In the genomic region with DNA sequence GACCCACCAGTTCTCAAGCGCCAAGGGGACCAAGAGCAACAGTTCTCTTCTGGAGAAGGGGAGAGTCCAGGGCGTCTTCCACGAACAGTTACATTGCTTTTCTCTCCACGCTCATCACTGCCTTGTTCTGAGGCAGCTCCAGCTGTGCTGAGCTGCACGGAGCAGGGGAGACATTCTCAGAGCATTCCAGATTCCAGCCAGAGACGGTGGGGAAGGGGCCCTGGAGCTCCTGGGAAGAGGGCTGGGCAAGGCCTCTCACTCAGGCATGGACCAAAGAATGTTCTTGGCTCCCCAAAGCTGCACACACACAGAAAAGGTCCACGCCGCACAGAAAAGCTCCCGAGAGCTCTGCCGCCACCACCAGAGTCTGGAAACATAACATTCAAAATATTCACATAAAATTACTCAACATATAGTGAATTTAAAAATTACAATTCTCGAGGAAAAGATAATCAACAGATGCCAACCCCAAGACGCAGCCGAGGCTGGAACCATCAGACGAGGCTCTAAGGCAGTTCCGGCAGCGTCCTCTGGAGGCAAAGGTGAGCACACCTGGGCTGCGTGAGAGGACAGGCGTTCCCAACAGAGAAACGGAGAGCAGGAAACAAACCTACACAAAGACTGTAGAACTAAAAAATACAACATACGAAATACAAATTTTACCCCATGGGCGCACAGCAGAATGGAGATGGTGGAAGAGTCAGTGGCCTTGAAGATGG, we compare ENCODE assay signal across 12 cellular contexts. TPM values are rescaled to one million over a fixed set of nuclear protein-coding genes. Genes with fewer than 3 reads are reported as not detected.
DNase-seq lines count a peak whose midpoint lies in the region; ATAC-seq and TF ChIP-seq lines count a peak whose summit lies in the region.
"Had no signal": no experiment of that assay in that cellular context is flagged by ENCODE, and none has a peak within 500 bp of the region (broad histone marks: within the 10 kb centered on the region; RNA-seq: fewer than 3 reads in every experiment).

No MANE protein-coding gene starts in this region.

- peaks cover 16% of the 10 kb centered on the region for H3K36me3 Mint-ChIP-seq in Caco-2 (ENCODE audit: insufficient read depth, unreplicated experiment)

- H3K9me3 Mint-ChIP-seq in Caco-2 (ENCODE audit: unreplicated experiment), result no peaks in the 10 kb centered on the region
- H3K9me3 Mint-ChIP-seq in stimulated activated naive CD8-positive, alpha-beta T cell treated with anti-CD3 and anti-CD28 coated beads, Interleukin-15, amount 100 ng/mL, for 72 hours, result no peaks in the 10 kb centered on the region
- H3K9me3 Mint-ChIP-seq: T-helper 1 cell treated with Interleukin-12 subunit alpha and Interleukin-12 subunit beta and Interleukin-4 antibody, amounts not matched to agents 30 μg/mL and 1 μg/mL, for 36 hours had no signal

- H3K9me2 ChIP-seq in HCT116 (ENCODE audit: insufficient read depth), result no peaks in the 10 kb centered on the region

- H3K4me2 ChIP-seq in HCT116 (ENCODE audit: low read length), result peak overlapping the region; percentile 57

- DNase-seq in Caco-2, result peak in 1 of 2 experiments; percentile 36
- no peak for DNase-seq in HCT116 (ENCODE audit: low read depth, low spot score)
- peak; percentile 75 for DNase-seq in WERI-Rb-1
- DNase-seq in left lung, result no peak
- DNase-seq in stimulated activated naive CD8-positive, alpha-beta T cell treated with anti-CD3 and anti-CD28 coated beads, Interleukin-15, amount 100 ng/mL, for 72 hours, result no peak
- DNase-seq in NCI-H446 (lab: John Stamatoyannopoulos, UW), result no peak
- DNase-seq in GM20000 (ENCODE audit: low spot score), result no peak
- no peak for DNase-seq in Right ventricle myocardium inferior (ENCODE audit: missing footprints)
- DNase-seq: left ventricle myocardium inferior; stimulated activated CD4-positive, alpha-beta T cell treated with anti-CD3 and anti-CD28 coated beads, Interleukin-4, amount 100 ng/mL, for 4 hours had no signal

- peak; percentile 65 for TF ChIP-seq RAD21 in HCT116 (IDR thresholded peaks at IDR 0.05; ENCODE audit: low read depth)

- H3K27me3 ChIP-seq in Caco-2 (replicated peaks; ENCODE audit: control insufficient read depth, insufficient read depth, low read length) (no peaks in the 10 kb centered on the region), HCT116 (ENCODE audit: insufficient read depth, low read length) (no peaks in the 10 kb centered on the region), WERI-Rb-1 (ENCODE audit: insufficient read depth, low read depth, severe bottlenecking) (no peaks in the 10 kb centered on the region), left lung (peaks cover 0 to 13% of the 10 kb centered on the region in 2 donors)

- H3K27ac ChIP-seq in HCT116 (ENCODE audit: low read depth, low read length) (peak overlapping the region; percentile 6; the same call in 1 of the 2 replicates), WERI-Rb-1 (no peak overlapping the region), left lung (no peak overlapping the region)
- H3K27ac ChIP-seq: left ventricle myocardium inferior had no signal

- RAD21 ChIA-PET in HCT116 (lab: Charles Lee; ENCODE audit: low non-redundant PET in 1 of 2, low total read pairs in 2 of 2, uncharacterized antibody in 2 of 2, unreplicated experiment in 2 of 2), result no interaction called here

- H3K79me2 ChIP-seq in HCT116 (ENCODE audit: insufficient read depth, low read length), result no peaks in the 10 kb centered on the region

- H3K4me1 ChIP-seq in Caco-2 (peaks cover 7% of the 10 kb centered on the region), HCT116 (ENCODE audit: control insufficient read depth in 1 of 2, insufficient read depth in 2 of 2, low read length in 2 of 2) (peaks cover 5 to 15% of the 10 kb centered on the region in 2 experiments; a peak in 3 of 4 replicates), left lung (no peaks in the 10 kb centered on the region)

- BruUV-seq in Caco-2 (replicated peaks; lab: Mats Ljungman, UMichigan), result no TSS peak
- BruUV-seq in HCT116 (replicated peaks; lab: Mats Ljungman, UMichigan), result no TSS peak

- H3K9me3 ChIP-seq in Caco-2 (no peaks in the 10 kb centered on the region), HCT116 (ENCODE audit: control insufficient read depth in 1 of 2, insufficient read depth in 1 of 2, low read depth in 1 of 2, low read length in 2 of 2) (no peaks in the 10 kb centered on the region), WERI-Rb-1 (ENCODE audit: severe bottlenecking) (peaks cover 5% of the 10 kb centered on the region), left lung (no peaks in the 10 kb centered on the region)
- H3K9me3 ChIP-seq: left ventricle myocardium inferior had no signal

- intact Hi-C loops in Caco-2 (cut with micrococcal nuclease; ENCODE audit: unreplicated experiment), result no loop called here
- intact Hi-C loops in HCT116 (cut with micrococcal nuclease), result no loop called here
- intact Hi-C loops in left lung (cut with DNase I), result no loop called here
- intact Hi-C loops in Right ventricle myocardium inferior (cut with DNase I), result no loop called here

- H2AFZ ChIP-seq in HCT116 (ENCODE audit: low read depth, low read length, poor library complexity, severe bottlenecking), result peak overlapping the region; percentile 90

- H3K4me1 Mint-ChIP-seq in Caco-2 (ENCODE audit: low read depth, unreplicated experiment), result peaks cover 17% of the 10 kb centered on the region
- peaks cover 14% of the 10 kb centered on the region for H3K4me1 Mint-ChIP-seq in stimulated activated naive CD8-positive, alpha-beta T cell treated with anti-CD3 and anti-CD28 coated beads, Interleukin-15, amount 100 ng/mL, for 72 hours

- H4K20me1 ChIP-seq in HCT116 (ENCODE audit: insufficient read depth), result no peaks in the 10 kb centered on the region

- ATAC-seq in HCT116 (peak; percentile 89), left lung (peak; percentile 59), Right ventricle myocardium inferior (no peak)
- no peak for ATAC-seq in stimulated activated naive CD8-positive, alpha-beta T cell treated with anti-CD3 and anti-CD28 coated beads, Interleukin-15, amount 100 ng/mL, for 72 hours

- no peak for TF ChIP-seq POLR2A in HCT116 (IDR thresholded peaks at IDR 0.05; ENCODE audit: borderline replicate concordance, extremely low read depth, insufficient read depth, insufficient read length)

- H3K36me3 ChIP-seq in Caco-2 (ENCODE audit: control insufficient read depth, insufficient read depth, low read length), result no peaks in the 10 kb centered on the region
- no peaks in the 10 kb centered on the region for H3K36me3 ChIP-seq in HCT116 (ENCODE audit: control insufficient read depth in 1 of 2, insufficient read depth in 2 of 2, low read length in 2 of 2)
- no peaks in the 10 kb centered on the region for H3K36me3 ChIP-seq in WERI-Rb-1
- no peaks in the 10 kb centered on the region for H3K36me3 ChIP-seq in left lung
- H3K36me3 ChIP-seq: left ventricle myocardium inferior had no signal

- H3K9ac ChIP-seq in HCT116 (ENCODE audit: low read length), result peak overlapping the region; percentile 25; the same call in 1 of the 2 replicates

- no peak overlapping the region for H3K4me3 Mint-ChIP-seq in Caco-2 (ENCODE audit: unreplicated experiment)
- no peak overlapping the region for H3K4me3 Mint-ChIP-seq in stimulated activated naive CD8-positive, alpha-beta T cell treated with anti-CD3 and anti-CD28 coated beads, Interleukin-15, amount 100 ng/mL, for 72 hours
- H3K4me3 Mint-ChIP-seq: T-helper 1 cell treated with Interleukin-12 subunit alpha and Interleukin-12 subunit beta and Interleukin-4 antibody, amounts not matched to agents 30 μg/mL and 1 μg/mL, for 36 hours had no signal

- CTCF ChIA-PET in Caco-2 (lab: Charles Lee) (no interaction called here), HCT116 (lab: Charles Lee) (no interaction called here)

- no peaks in the 10 kb centered on the region for H3K27me3 Mint-ChIP-seq in Caco-2 (ENCODE audit: insufficient read depth, unreplicated experiment)
- H3K27me3 Mint-ChIP-seq in stimulated activated naive CD8-positive, alpha-beta T cell treated with anti-CD3 and anti-CD28 coated beads, Interleukin-15, amount 100 ng/mL, for 72 hours, result no peaks in the 10 kb centered on the region

- no peak overlapping the region for H3K27ac Mint-ChIP-seq in Caco-2 (ENCODE audit: unreplicated experiment)
- no peak overlapping the region for H3K27ac Mint-ChIP-seq in stimulated activated naive CD8-positive, alpha-beta T cell treated with anti-CD3 and anti-CD28 coated beads, Interleukin-15, amount 100 ng/mL, for 72 hours
- H3K27ac Mint-ChIP-seq: T-helper 1 cell treated with Interleukin-12 subunit alpha and Interleukin-12 subunit beta and Interleukin-4 antibody, amounts not matched to agents 30 μg/mL and 1 μg/mL, for 36 hours had no signal

- TF ChIP-seq CTCF in Caco-2 (IDR thresholded peaks at IDR 0.05; ENCODE audit: insufficient read depth in 1 of 2, low read depth in 1 of 2, low read length in 1 of 2, severe bottlenecking in 1 of 2, unreplicated experiment in 1 of 2) (peak; percentile 58 to 69), HCT116 (IDR thresholded peaks at IDR 0.05 in 2 of 3, conservative IDR thresholded peaks at IDR 0.05 in 1 of 3; ENCODE audit: borderline replicate concordance in 1 of 3, insufficient read depth in 1 of 3, low read depth in 2 of 3, low read length in 2 of 3) (peak; percentile 34 to 88 (median 82); a peak in 5 of 6 replicates), WERI-Rb-1 (IDR thresholded peaks at IDR 0.05; ENCODE audit: low read depth, low read length) (peak; percentile 81), left lung (IDR thresholded peaks at IDR 0.05) (no peak), GM20000 (IDR thresholded peaks at IDR 0.05; ENCODE audit: extremely low read depth, missing control alignments) (no peak)

- POLR2A ChIA-PET in Caco-2 (lab: Charles Lee) (no interaction called here), HCT116 (lab: Charles Lee) (no interaction called here)

- no peak overlapping the region for H3K4me3 ChIP-seq in Caco-2 (ENCODE audit: low read depth, low read length)
- no peak overlapping the region for H3K4me3 ChIP-seq in HCT116 (replicated peaks in 1 of 2; ENCODE audit: low read depth in 1 of 2, low read length in 2 of 2)
- H3K4me3 ChIP-seq in WERI-Rb-1 (ENCODE audit: low read depth, low read length), result no peak overlapping the region
- no peak overlapping the region for H3K4me3 ChIP-seq in left lung
- H3K4me3 ChIP-seq: left ventricle myocardium inferior had no signal

TF ChIP-seq in HCT116, 20 proteins besides CTCF, POLR2A, EP300 and RAD21:
- no peak for TF ChIP-seq EZH2phosphoT487 (IDR thresholded peaks at IDR 0.05; ENCODE audit: borderline replicate concordance)
- TF ChIP-seq ELF1 (IDR thresholded peaks at IDR 0.05; ENCODE audit: borderline replicate concordance, low read depth), result no peak
TF ChIP-seq in HCT116: peak in this region for 0.

RNA-seq across cellular contexts. Expression of gene UBE2G2, which starts 40.5 kb away (rescaled TPM):
- 91.3 and 103 TPM in 2 replicates for total RNA-seq in Caco-2 (2022)
- total RNA-seq in HCT116 (2021; ENCODE audit: unreplicated experiment), result 86.5 TPM
- 60.0 and 65.3 TPM in 2 replicates for polyA plus RNA-seq in HCT116 (2012)
- total RNA-seq in left lung, result 10 to 100 TPM; 75.0 to 90.9 TPM
- total RNA-seq in Right ventricle myocardium inferior, result 66.6 TPM

RNA-seq across cellular contexts. Expression of gene TSPEAR, which starts 49.8 kb away (rescaled TPM):
- total RNA-seq in Caco-2 (2022), result 0.12 and 0.32 TPM in 2 replicates
- not detected for total RNA-seq in HCT116 (2021; ENCODE audit: unreplicated experiment)
- polyA plus RNA-seq in HCT116 (2012), result 0.01 and 0.04 TPM in 2 replicates
- total RNA-seq in left lung, result under 1 TPM; 0.10 to 0.26 TPM
- total RNA-seq in Right ventricle myocardium inferior, result 0.65 TPM
- total RNA-seq: cardiac septum had no signal

RNA-seq across cellular contexts. Expression of gene SUMO3, which starts 56.7 kb away (rescaled TPM):
- total RNA-seq in Caco-2 (2022) (110 and 118 TPM in 2 replicates), HCT116 (2021; ENCODE audit: unreplicated experiment) (31.5 TPM), left lung (10 to 100 TPM; 92.4 to 99.3 TPM), Right ventricle myocardium inferior (73.9 TPM)
- 26.5 and 27.5 TPM in 2 replicates for polyA plus RNA-seq in HCT116 (2012)

Comparison
In these comparisons a context has a peak if more than half of its experiments do, and no peak if none do; other contexts are left out.
1. CTCF ChIP-seq: peak in Caco-2 (2 of 2), HCT116 (3 of 3) and WERI-Rb-1 (single experiment); none in left lung (0 of 2) and GM20000 (single experiment).
2. ATAC-seq: peak in HCT116 (single experiment) and left lung (single experiment); none in stimulated activated naive CD8-positive, alpha-beta T cell treated with anti-CD3 and anti-CD28 coated beads, Interleukin-15, amount 100 ng/mL, for 72 hours (single experiment) and Right ventricle myocardium inferior (single experiment).